In genomic region chr1:47813970-47814369, GRCh38 we compare ENCODE assay signal across 2 cellular contexts.
TF ChIP-seq lines count a peak whose summit lies in the region.

No MANE protein-coding gene starts in this region.

TF ChIP-seq in HepG2, 621 proteins besides CTCF, POLR2A, EP300 and RAD21:
- TF ChIP-seq AKAP8 (CRISPR knock-in tag; IDR thresholded peaks at IDR 0.05): no peak
- TF ChIP-seq ZFP62 (CRISPR knock-in tag; IDR thresholded peaks at IDR 0.05): no peak
- TF ChIP-seq FOXA1 (IDR thresholded peaks at IDR 0.05): no peak
- peak; percentile 36; the same call in 1 of the 2 replicates for TF ChIP-seq FOXA1 (CRISPR knock-in tag; IDR thresholded peaks at IDR 0.05)
- no peak for TF ChIP-seq PRDM15 (CRISPR knock-in tag; IDR thresholded peaks at IDR 0.05)
- no peak for TF ChIP-seq GATAD1 (CRISPR knock-in tag; IDR thresholded peaks at IDR 0.05)
- TF ChIP-seq ZNF567 (CRISPR knock-in tag; IDR thresholded peaks at IDR 0.05; ENCODE audit: borderline replicate concordance): no peak
- TF ChIP-seq ZNF687 (CRISPR knock-in tag; IDR thresholded peaks at IDR 0.05): peak; percentile 60
- TF ChIP-seq ZFP36L1 (CRISPR knock-in tag; IDR thresholded peaks at IDR 0.05): no peak
- no peak for TF ChIP-seq U2AF1 (optimal IDR thresholded peaks at IDR 0.05; ENCODE audit: low read depth, low read length)
- no peak for TF ChIP-seq ZBTB44 (CRISPR knock-in tag; IDR thresholded peaks at IDR 0.05)
- TF ChIP-seq ZNF878 (CRISPR knock-in tag; IDR thresholded peaks at IDR 0.05): no peak
- TF ChIP-seq FOXA3 (CRISPR knock-in tag; IDR thresholded peaks at IDR 0.05): peak; percentile 31; the same call in 1 of the 2 replicates
- peak; percentile 64 for TF ChIP-seq TEAD3 (CRISPR knock-in tag; optimal IDR thresholded peaks at IDR 0.05; ENCODE audit: borderline replicate concordance)
- 0 out of 2 replicates have a peak, but pooled peaks have one; percentile 59 for TF ChIP-seq ZNF292 (CRISPR knock-in tag; IDR thresholded peaks at IDR 0.05; ENCODE audit: borderline replicate concordance, low read depth)
- no peak for TF ChIP-seq ZNF234 (CRISPR knock-in tag; conservative IDR thresholded peaks at IDR 0.05)
- no peak for TF ChIP-seq ZNF296 (CRISPR knock-in tag; conservative IDR thresholded peaks at IDR 0.05)
- no peak for TF ChIP-seq REPIN1 (CRISPR knock-in tag; IDR thresholded peaks at IDR 0.05; ENCODE audit: borderline replicate concordance, low read depth)

TF ChIP-seq in H1, 55 proteins besides CTCF, POLR2A, EP300 and RAD21:
- TF ChIP-seq CHD1 (IDR thresholded peaks at IDR 0.05; ENCODE audit: low read depth, low read length): no peak
- TF ChIP-seq YY1 (IDR thresholded peaks at IDR 0.05; ENCODE audit: low read depth, low read length): no peak
- no peak for TF ChIP-seq TBP (IDR thresholded peaks at IDR 0.05; ENCODE audit: low read depth, low read length)
- no peak for TF ChIP-seq E2F6 (IDR thresholded peaks at IDR 0.05)
- no peak for TF ChIP-seq JUND (IDR thresholded peaks at IDR 0.05; ENCODE audit: low read length)
- TF ChIP-seq SP1 (IDR thresholded peaks at IDR 0.05; ENCODE audit: low read depth, low read length): no peak
- TF ChIP-seq RXRA (IDR thresholded peaks at IDR 0.05; ENCODE audit: insufficient read depth, low read depth, low read length): no peak
- TF ChIP-seq SP2 (IDR thresholded peaks at IDR 0.05; ENCODE audit: low read length): no peak
